7 cellular contexts compared by ENCODE assay signal in genomic region chr13:45333973-45334922, GRCh38.
A peak's percentile ranks its signal among the peaks of the same experiment; 100 is the strongest.
DNase-seq lines count a peak whose midpoint lies in the region; ATAC-seq and TF ChIP-seq lines count a peak whose summit lies in the region.

No MANE protein-coding gene starts in this region.

- H3K27ac ChIP-seq in HUES48 (ENCODE audit: low read depth, low read length) = peak overlapping the region; percentile 19

- H3K4me1 Mint-ChIP-seq in T-helper 1 cell treated with Interleukin-12 subunit alpha and Interleukin-12 subunit beta and Interleukin-4 antibody, amounts not matched to agents 30 μg/mL and 1 μg/mL, for 36 hours (ENCODE audit: low read depth) = peaks cover 81% of the 10 kb centered on the region
- peaks cover 87% of the 10 kb centered on the region for H3K4me1 Mint-ChIP-seq in stimulated activated effector memory CD8-positive, alpha-beta T cell treated with anti-CD3 and anti-CD28 coated beads, Interleukin-12 subunit alpha, Interleukin-12 subunit beta, amount 100 ng/mL, for 72 hours

- H3K9me3 ChIP-seq in HUES48 (ENCODE audit: control insufficient read depth, insufficient read depth, low read length) = no peaks in the 10 kb centered on the region

- no peaks in the 10 kb centered on the region for H3K9me3 Mint-ChIP-seq in T-helper 1 cell treated with Interleukin-12 subunit alpha and Interleukin-12 subunit beta and Interleukin-4 antibody, amounts not matched to agents 30 μg/mL and 1 μg/mL, for 36 hours
- H3K9me3 Mint-ChIP-seq in stimulated activated effector memory CD8-positive, alpha-beta T cell treated with anti-CD3 and anti-CD28 coated beads, Interleukin-12 subunit alpha, Interleukin-12 subunit beta, amount 100 ng/mL, for 72 hours = no peaks in the 10 kb centered on the region

- peaks cover 9% of the 10 kb centered on the region; the same call in 1 of the 2 replicates for H3K4me1 ChIP-seq in HUES48 (ENCODE audit: control insufficient read depth, insufficient read depth, low read length)

- in situ Hi-C loops in ACHN (cut with HindIII; ENCODE audit: low pct_ligation_motif_present, low pct_unique_long_range_greater_than_20kb, low sequenced_read_pairs) = no loop called here

- H3K4me3 ChIP-seq in HUES48 (ENCODE audit: low read depth, low read length) (no peak overlapping the region), choroid plexus epithelial cell (ENCODE audit: low read depth, low read length) (no peak overlapping the region)

- H3K27ac Mint-ChIP-seq in T-helper 1 cell treated with Interleukin-12 subunit alpha and Interleukin-12 subunit beta and Interleukin-4 antibody, amounts not matched to agents 30 μg/mL and 1 μg/mL, for 36 hours = peak overlapping the region; percentile 73
- H3K27ac Mint-ChIP-seq in stimulated activated effector memory CD8-positive, alpha-beta T cell treated with anti-CD3 and anti-CD28 coated beads, Interleukin-12 subunit alpha, Interleukin-12 subunit beta, amount 100 ng/mL, for 72 hours = peak overlapping the region; percentile 55

- peak; percentile 53 for DNase-seq in choroid plexus epithelial cell (ENCODE audit: low read depth)
- DNase-seq in stimulated activated effector memory CD8-positive, alpha-beta T cell treated with anti-CD3 and anti-CD28 coated beads, Interleukin-12 subunit alpha, Interleukin-12 subunit beta, amount 100 ng/mL, for 72 hours (ENCODE audit: low spot score in 2 of 2) = no peak
- DNase-seq in ACHN = no peak
- DNase-seq in NCI-H2196 treated with DMSO at 0.1 percent for 48 hours (lab: John Stamatoyannopoulos, UW; ENCODE audit: unreplicated experiment) = no peak

- H3K9ac ChIP-seq in HUES48 (ENCODE audit: low read depth, low read length) = no peak overlapping the region

- peak overlapping the region; percentile 73 for H3K4me3 Mint-ChIP-seq in T-helper 1 cell treated with Interleukin-12 subunit alpha and Interleukin-12 subunit beta and Interleukin-4 antibody, amounts not matched to agents 30 μg/mL and 1 μg/mL, for 36 hours
- H3K4me3 Mint-ChIP-seq in stimulated activated effector memory CD8-positive, alpha-beta T cell treated with anti-CD3 and anti-CD28 coated beads, Interleukin-12 subunit alpha, Interleukin-12 subunit beta, amount 100 ng/mL, for 72 hours = peak overlapping the region; percentile 94

- no peaks in the 10 kb centered on the region for H3K27me3 ChIP-seq in HUES48 (ENCODE audit: control insufficient read depth, insufficient read depth, low read length)

- H3K27me3 Mint-ChIP-seq in T-helper 1 cell treated with Interleukin-12 subunit alpha and Interleukin-12 subunit beta and Interleukin-4 antibody, amounts not matched to agents 30 μg/mL and 1 μg/mL, for 36 hours (ENCODE audit: low read depth) = no peaks in the 10 kb centered on the region

- no peak for TF ChIP-seq CTCF in choroid plexus epithelial cell (conservative IDR thresholded peaks at IDR 0.05; ENCODE audit: low read depth, low read length)

- peaks cover 63% of the 10 kb centered on the region for H3K36me3 Mint-ChIP-seq in T-helper 1 cell treated with Interleukin-12 subunit alpha and Interleukin-12 subunit beta and Interleukin-4 antibody, amounts not matched to agents 30 μg/mL and 1 μg/mL, for 36 hours (ENCODE audit: low read depth)
- H3K36me3 Mint-ChIP-seq in stimulated activated effector memory CD8-positive, alpha-beta T cell treated with anti-CD3 and anti-CD28 coated beads, Interleukin-12 subunit alpha, Interleukin-12 subunit beta, amount 100 ng/mL, for 72 hours = peaks cover 70% of the 10 kb centered on the region

- peaks cover 52% of the 10 kb centered on the region for H3K36me3 ChIP-seq in HUES48 (ENCODE audit: control insufficient read depth, insufficient read depth, low read length)

- peak; percentile 66 for ATAC-seq in stimulated activated effector memory CD8-positive, alpha-beta T cell treated with anti-CD3 and anti-CD28 coated beads, Interleukin-12 subunit alpha, Interleukin-12 subunit beta, amount 100 ng/mL, for 72 hours
- ATAC-seq in HG03175 (IDR thresholded peaks at IDR 0.05; ENCODE audit: unreplicated experiment) = no peak
